9 cellular contexts compared by ENCODE assay signal in the genomic region with DNA sequence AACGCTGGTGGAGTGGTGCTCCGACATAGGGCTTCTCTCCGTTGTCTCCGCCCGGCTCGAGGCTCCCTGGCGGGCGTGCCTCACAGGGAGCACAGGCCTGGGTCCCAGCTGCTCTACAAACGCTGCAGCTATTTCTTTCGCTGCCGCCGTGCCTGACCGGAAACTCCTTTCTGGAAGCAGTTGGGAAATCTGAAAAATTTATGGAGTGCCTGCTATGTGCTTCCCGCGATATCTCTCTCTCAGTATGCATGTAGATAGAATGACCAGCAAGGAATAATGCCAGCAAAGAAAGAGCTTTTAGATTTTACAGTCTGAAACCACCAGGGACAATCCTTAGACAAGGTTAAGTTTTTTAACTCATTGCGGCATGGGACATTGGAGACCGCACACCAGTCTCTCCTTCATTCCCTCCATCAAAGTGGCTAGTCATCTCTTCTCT. TPM values are rescaled to one million over a fixed set of nuclear protein-coding genes. Genes with fewer than 3 reads are reported as not detected.
A peak's percentile ranks its signal among the peaks of the same experiment; 100 is the strongest.
DNase-seq lines count a peak whose midpoint lies in the region; ATAC-seq and TF ChIP-seq lines count a peak whose summit lies in the region.
"Had no signal": no experiment of that assay in that cellular context is flagged by ENCODE, and none has a peak within 500 bp of the region (broad histone marks: within the 10 kb centered on the region; RNA-seq: fewer than 3 reads in every experiment).

No MANE protein-coding gene starts in this region.

- peak overlapping the region; percentile 87 for H3K27ac ChIP-seq in cingulate gyrus (ENCODE audit: low read depth, low read length)

- DNase-seq in naive thymus-derived CD8-positive, alpha-beta T cell, result no peak
- DNase-seq in HEK293T (ENCODE audit: extremely low spot score) (no peak), NCI-H1436 (lab: John Stamatoyannopoulos, UW) (no peak)

- POLR2A ChIA-PET in naive thymus-derived CD8-positive, alpha-beta T cell (lab: Charles Lee), result interaction anchor here (1.2 to 2.6 kb wide), 4 partner anchors 62 to 850 kb away, joined by 3 to 7 read pairs (median 6); a partner anchor contains a TSS
- POLR2A ChIA-PET in HEK293T (lab: Yijun Ruan, JAX), result interaction anchor here (0.7 kb wide), 1 partner anchor 690 kb away, joined by 3 read pairs; no protein-coding TSS in a partner anchor

- H3K9me3 Mint-ChIP-seq in naive thymus-derived CD8-positive, alpha-beta T cell, result no peaks in the 10 kb centered on the region
- H3K9me3 Mint-ChIP-seq: activated naive CD4-positive, alpha-beta T cell treated with anti-CD3 and anti-CD28 coated beads, Interleukin-2, amount 50 U/mL, for 72 hours had no signal

- H3K27ac Mint-ChIP-seq in naive thymus-derived CD8-positive, alpha-beta T cell, result peak overlapping the region in 9 of 10 donors; percentile 49 to 92 (median 86)

- CTCF ChIA-PET in HEK293T (lab: Yijun Ruan, JAX), result interaction anchor here (0.5 kb wide), 1 partner anchor 9 kb away, joined by 3 read pairs; no protein-coding TSS in a partner anchor

- no peak for TF ChIP-seq RAD21 in Ishikawa (IDR thresholded peaks at IDR 0.05; ENCODE audit: low read depth)

- H3K27me3 Mint-ChIP-seq in naive thymus-derived CD8-positive, alpha-beta T cell, result peaks cover 0 to 8% (median 0%) of the 10 kb centered on the region in 5 donors

- TF ChIP-seq EP300 in Ishikawa (IDR thresholded peaks at IDR 0.05; ENCODE audit: borderline replicate concordance), result no peak

- peak; percentile 7 for ATAC-seq in GM18867 (IDR thresholded peaks at IDR 0.05; ENCODE audit: unreplicated experiment)
- ATAC-seq in naive thymus-derived CD8-positive, alpha-beta T cell, result no peak
- ATAC-seq in GM18498 (IDR thresholded peaks at IDR 0.05; ENCODE audit: unreplicated experiment), result no peak
- no peak for ATAC-seq in HG03571 (IDR thresholded peaks at IDR 0.05; ENCODE audit: unreplicated experiment)

- peaks cover 2 to 10% (median 4%) of the 10 kb centered on the region in 3 donors for H3K36me3 Mint-ChIP-seq in naive thymus-derived CD8-positive, alpha-beta T cell

- peaks cover 16 to 46% (median 39%) of the 10 kb centered on the region in 4 donors for H3K4me1 Mint-ChIP-seq in naive thymus-derived CD8-positive, alpha-beta T cell

- peak overlapping the region; percentile 79 to 95 (median 88) for H3K4me3 Mint-ChIP-seq in naive thymus-derived CD8-positive, alpha-beta T cell

TF ChIP-seq in Ishikawa, 13 proteins besides CTCF, POLR2A, EP300 and RAD21 (continues in another document):
- TF ChIP-seq TEAD4 (IDR thresholded peaks at IDR 0.05) (no peak), TAF1 (IDR thresholded peaks at IDR 0.05; ENCODE audit: low read depth) (peak; percentile 64; the same call in 1 of the 2 replicates), TCF12 (IDR thresholded peaks at IDR 0.05; ENCODE audit: low read depth) (no peak), CREB1 (IDR thresholded peaks at IDR 0.05; ENCODE audit: low read depth) (no peak), FOXM1 (IDR thresholded peaks at IDR 0.05; ENCODE audit: borderline replicate concordance, low read depth) (no peak), NFIC (IDR thresholded peaks at IDR 0.05) (no peak), CEBPB (IDR thresholded peaks at IDR 0.05) (peak; percentile 55; the same call in 1 of the 2 replicates), YY1 (IDR thresholded peaks at IDR 0.05; ENCODE audit: low read depth) (0 out of 2 replicates have a peak, but pooled peaks have one; percentile 29), ZBTB7A (IDR thresholded peaks at IDR 0.05; ENCODE audit: low read depth) (no peak)
- TF ChIP-seq, protein P1, sequence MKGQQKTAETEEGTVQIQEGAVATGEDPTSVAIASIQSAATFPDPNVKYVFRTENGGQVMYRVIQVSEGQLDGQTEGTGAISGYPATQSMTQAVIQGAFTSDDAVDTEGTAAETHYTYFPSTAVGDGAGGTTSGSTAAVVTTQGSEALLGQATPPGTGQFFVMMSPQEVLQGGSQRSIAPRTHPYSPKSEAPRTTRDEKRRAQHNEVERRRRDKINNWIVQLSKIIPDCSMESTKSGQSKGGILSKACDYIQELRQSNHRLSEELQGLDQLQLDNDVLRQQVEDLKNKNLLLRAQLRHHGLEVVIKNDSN (IDR thresholded peaks at IDR 0.05), result no peak
- TF ChIP-seq, protein P2, sequence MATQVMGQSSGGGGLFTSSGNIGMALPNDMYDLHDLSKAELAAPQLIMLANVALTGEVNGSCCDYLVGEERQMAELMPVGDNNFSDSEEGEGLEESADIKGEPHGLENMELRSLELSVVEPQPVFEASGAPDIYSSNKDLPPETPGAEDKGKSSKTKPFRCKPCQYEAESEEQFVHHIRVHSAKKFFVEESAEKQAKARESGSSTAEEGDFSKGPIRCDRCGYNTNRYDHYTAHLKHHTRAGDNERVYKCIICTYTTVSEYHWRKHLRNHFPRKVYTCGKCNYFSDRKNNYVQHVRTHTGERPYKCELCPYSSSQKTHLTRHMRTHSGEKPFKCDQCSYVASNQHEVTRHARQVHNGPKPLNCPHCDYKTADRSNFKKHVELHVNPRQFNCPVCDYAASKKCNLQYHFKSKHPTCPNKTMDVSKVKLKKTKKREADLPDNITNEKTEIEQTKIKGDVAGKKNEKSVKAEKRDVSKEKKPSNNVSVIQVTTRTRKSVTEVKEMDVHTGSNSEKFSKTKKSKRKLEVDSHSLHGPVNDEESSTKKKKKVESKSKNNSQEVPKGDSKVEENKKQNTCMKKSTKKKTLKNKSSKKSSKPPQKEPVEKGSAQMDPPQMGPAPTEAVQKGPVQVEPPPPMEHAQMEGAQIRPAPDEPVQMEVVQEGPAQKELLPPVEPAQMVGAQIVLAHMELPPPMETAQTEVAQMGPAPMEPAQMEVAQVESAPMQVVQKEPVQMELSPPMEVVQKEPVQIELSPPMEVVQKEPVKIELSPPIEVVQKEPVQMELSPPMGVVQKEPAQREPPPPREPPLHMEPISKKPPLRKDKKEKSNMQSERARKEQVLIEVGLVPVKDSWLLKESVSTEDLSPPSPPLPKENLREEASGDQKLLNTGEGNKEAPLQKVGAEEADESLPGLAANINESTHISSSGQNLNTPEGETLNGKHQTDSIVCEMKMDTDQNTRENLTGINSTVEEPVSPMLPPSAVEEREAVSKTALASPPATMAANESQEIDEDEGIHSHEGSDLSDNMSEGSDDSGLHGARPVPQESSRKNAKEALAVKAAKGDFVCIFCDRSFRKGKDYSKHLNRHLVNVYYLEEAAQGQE (IDR thresholded peaks at IDR 0.05; ENCODE audit: low read depth), result no peak
- TF ChIP-seq, protein P3, sequence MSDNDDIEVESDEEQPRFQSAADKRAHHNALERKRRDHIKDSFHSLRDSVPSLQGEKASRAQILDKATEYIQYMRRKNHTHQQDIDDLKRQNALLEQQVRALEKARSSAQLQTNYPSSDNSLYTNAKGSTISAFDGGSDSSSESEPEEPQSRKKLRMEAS (IDR thresholded peaks at IDR 0.05), result peak; percentile 53; the same call in 1 of the 2 replicates

TF ChIP-seq in HEK293T, 16 proteins besides CTCF, POLR2A, EP300 and RAD21:
- TF ChIP-seq BHLHE40 (IDR thresholded peaks at IDR 0.05; ENCODE audit: borderline replicate concordance) (no peak), L3MBTL2 (conservative IDR thresholded peaks at IDR 0.05) (no peak), HDGF (IDR thresholded peaks at IDR 0.05; ENCODE audit: borderline replicate concordance) (no peak), FOXM1 (IDR thresholded peaks at IDR 0.05; ENCODE audit: borderline replicate concordance) (no peak), LEF1 (IDR thresholded peaks at IDR 0.05; ENCODE audit: borderline replicate concordance) (no peak), SUZ12 (IDR thresholded peaks at IDR 0.05) (no peak)

RNA-seq across cellular contexts. Expression of a gene that starts 0.8 kb away (rescaled TPM):
- total RNA-seq in naive thymus-derived CD8-positive, alpha-beta T cell, result 10 to 100 TPM; 60.0 to 63.5 TPM
- 1 to 10 TPM; 2.5 to 4.9 (median 3.0) TPM for polyA plus RNA-seq in naive thymus-derived CD8-positive, alpha-beta T cell
